ENCODE assay signal across 14 cellular contexts in the genomic region with DNA sequence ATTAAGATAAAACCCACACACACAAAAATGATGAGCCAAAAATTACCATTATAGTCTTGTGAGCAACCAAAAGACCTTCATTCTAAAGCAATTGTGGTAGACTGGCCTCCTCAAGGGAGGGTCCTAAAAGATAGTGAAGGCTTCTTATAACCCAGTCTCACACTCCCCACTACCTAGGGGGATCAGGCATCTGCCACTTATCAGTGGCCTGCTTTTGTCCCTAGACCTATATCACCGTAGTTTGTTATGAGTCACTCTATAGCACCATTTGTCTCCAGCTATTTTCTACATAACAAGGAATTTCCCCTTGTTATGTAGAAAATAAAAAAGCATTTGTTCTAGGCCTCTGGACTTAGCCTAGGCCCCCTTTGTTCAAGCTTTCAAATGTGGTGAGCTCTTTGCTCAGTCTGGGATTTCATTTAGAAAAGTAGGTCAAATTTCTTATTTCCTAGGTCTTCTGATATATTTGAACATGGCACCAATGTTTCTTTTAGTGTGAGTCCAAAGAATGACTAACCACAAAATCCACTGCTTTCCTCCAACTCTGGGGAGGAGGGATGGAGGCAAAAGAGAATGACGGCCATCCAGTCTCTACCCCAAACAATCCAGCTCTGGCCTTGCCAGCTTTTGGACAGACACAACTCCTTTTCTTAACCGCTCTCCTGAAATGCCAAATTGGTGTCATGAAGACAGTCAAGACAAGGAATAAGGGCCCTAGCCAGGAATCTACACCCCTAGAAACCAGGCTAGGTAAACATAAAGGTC. TPM values are rescaled to one million over a fixed set of nuclear protein-coding genes. Genes with fewer than 3 reads are reported as not detected.
DNase-seq lines count a peak whose midpoint lies in the region; ATAC-seq and TF ChIP-seq lines count a peak whose summit lies in the region.
"Had no signal": no experiment of that assay in that cellular context is flagged by ENCODE, and none has a peak within 500 bp of the region (broad histone marks: within the 10 kb centered on the region; RNA-seq: fewer than 3 reads in every experiment).

No MANE protein-coding gene starts in this region.

- peak overlapping the region; percentile 79 for H3K27ac Mint-ChIP-seq in activated naive CD4-positive, alpha-beta T cell treated with anti-CD3 and anti-CD28 coated beads, Interleukin-2, amount 50 U/mL, for 24 hours
- H3K27ac Mint-ChIP-seq in stimulated activated naive B cell treated with anti-CD40 and anti-IgM and Interleukin-4, amounts not matched to agents 10 μg/mL and 1 μg/mL and 100 μg/mL, for 72 hours = peak overlapping the region; percentile 56
- H3K27ac Mint-ChIP-seq in Caco-2 (ENCODE audit: unreplicated experiment) = no peak overlapping the region

- no peaks in the 10 kb centered on the region for H3K27me3 Mint-ChIP-seq in activated naive CD4-positive, alpha-beta T cell treated with anti-CD3 and anti-CD28 coated beads, Interleukin-2, amount 50 U/mL, for 24 hours
- no peaks in the 10 kb centered on the region for H3K27me3 Mint-ChIP-seq in stimulated activated naive B cell treated with anti-CD40 and anti-IgM and Interleukin-4, amounts not matched to agents 10 μg/mL and 1 μg/mL and 100 μg/mL, for 72 hours
- H3K27me3 Mint-ChIP-seq in Caco-2 (ENCODE audit: insufficient read depth, unreplicated experiment) = no peaks in the 10 kb centered on the region

- peak overlapping the region in 4 of 5 donors; percentile 19 to 80 (median 66) for H3K27ac ChIP-seq in adrenal gland

- H3K36me3 ChIP-seq in adrenal gland (replicated peaks in 1 of 2) (peaks cover 0 to 68% of the 10 kb centered on the region in 2 donors), Caco-2 (ENCODE audit: control insufficient read depth, insufficient read depth, low read length) (peaks cover 4% of the 10 kb centered on the region)

- no peak for TF ChIP-seq POLR2A in adrenal gland (IDR thresholded peaks at IDR 0.05)

- no peak overlapping the region for H3K4me3 Mint-ChIP-seq in activated naive CD4-positive, alpha-beta T cell treated with anti-CD3 and anti-CD28 coated beads, Interleukin-2, amount 50 U/mL, for 24 hours
- H3K4me3 Mint-ChIP-seq in stimulated activated naive B cell treated with anti-CD40 and anti-IgM and Interleukin-4, amounts not matched to agents 10 μg/mL and 1 μg/mL and 100 μg/mL, for 72 hours = no peak overlapping the region
- no peak overlapping the region for H3K4me3 Mint-ChIP-seq in Caco-2 (ENCODE audit: unreplicated experiment)

- TF ChIP-seq CTCF in adrenal gland (IDR thresholded peaks at IDR 0.05) (no peak), Caco-2 (IDR thresholded peaks at IDR 0.05; ENCODE audit: insufficient read depth in 1 of 2, low read depth in 1 of 2, low read length in 1 of 2, severe bottlenecking in 1 of 2, unreplicated experiment in 1 of 2) (no peak)

- no peak for ATAC-seq in stimulated activated naive B cell treated with anti-CD40 and anti-IgM and Interleukin-4, amounts not matched to agents 10 μg/mL and 1 μg/mL and 100 μg/mL, for 72 hours (replicated peaks)
- ATAC-seq in HG03342 (IDR thresholded peaks at IDR 0.05; ENCODE audit: unreplicated experiment) = no peak
- ATAC-seq: HCT116 had no signal

- H3K9me3 ChIP-seq in adrenal gland (replicated peaks in 1 of 3) = no peaks in the 10 kb centered on the region
- no peaks in the 10 kb centered on the region for H3K9me3 ChIP-seq in Caco-2
- H3K9me3 ChIP-seq: pancreas had no signal

- no peaks in the 10 kb centered on the region for H3K9me3 Mint-ChIP-seq in activated naive CD4-positive, alpha-beta T cell treated with anti-CD3 and anti-CD28 coated beads, Interleukin-2, amount 50 U/mL, for 24 hours
- H3K9me3 Mint-ChIP-seq in stimulated activated naive B cell treated with anti-CD40 and anti-IgM and Interleukin-4, amounts not matched to agents 10 μg/mL and 1 μg/mL and 100 μg/mL, for 72 hours = no peaks in the 10 kb centered on the region
- no peaks in the 10 kb centered on the region for H3K9me3 Mint-ChIP-seq in Caco-2 (ENCODE audit: unreplicated experiment)

- no peak for DNase-seq in activated naive CD4-positive, alpha-beta T cell (lab: John Stamatoyannopoulos, UW)
- DNase-seq in adrenal gland = peak in 2 of 7 donors; percentile 21 to 38
- peak; percentile 52 for DNase-seq in globus pallidus (ENCODE audit: low spot score)
- no peak for DNase-seq in stimulated activated naive B cell treated with anti-CD40 and anti-IgM and Interleukin-4, amounts not matched to agents 10 μg/mL and 1 μg/mL and 100 μg/mL, for 72 hours
- no peak for DNase-seq in COLO668 (lab: John Stamatoyannopoulos, UW; ENCODE audit: unreplicated experiment)
- no peak for DNase-seq in Caco-2
- DNase-seq: cortex of kidney; NCI-H1436; NCI-H510A treated with DMSO at 0.1 percent for 48 hours; pancreas; stimulated activated CD4-positive, alpha-beta T cell treated with anti-CD3 and anti-CD28 coated beads, Interleukin-1b, Interleukin-23, amount 100 ng/mL, for 48 hours had no signal

- peaks cover 17% of the 10 kb centered on the region for H3K36me3 Mint-ChIP-seq in activated naive CD4-positive, alpha-beta T cell treated with anti-CD3 and anti-CD28 coated beads, Interleukin-2, amount 50 U/mL, for 24 hours
- H3K36me3 Mint-ChIP-seq in stimulated activated naive B cell treated with anti-CD40 and anti-IgM and Interleukin-4, amounts not matched to agents 10 μg/mL and 1 μg/mL and 100 μg/mL, for 72 hours = peaks cover 42 to 48% of the 10 kb centered on the region in 2 donors
- H3K36me3 Mint-ChIP-seq in Caco-2 (ENCODE audit: insufficient read depth, unreplicated experiment) = peaks cover 69% of the 10 kb centered on the region

- H3K27me3 ChIP-seq in adrenal gland (no peaks in the 10 kb centered on the region), Caco-2 (replicated peaks; ENCODE audit: control insufficient read depth, insufficient read depth, low read length) (no peaks in the 10 kb centered on the region)
- H3K27me3 ChIP-seq: pancreas had no signal

- peaks cover 66% of the 10 kb centered on the region for H3K4me1 Mint-ChIP-seq in activated naive CD4-positive, alpha-beta T cell treated with anti-CD3 and anti-CD28 coated beads, Interleukin-2, amount 50 U/mL, for 24 hours
- peaks cover 19 to 54% of the 10 kb centered on the region in 2 donors for H3K4me1 Mint-ChIP-seq in stimulated activated naive B cell treated with anti-CD40 and anti-IgM and Interleukin-4, amounts not matched to agents 10 μg/mL and 1 μg/mL and 100 μg/mL, for 72 hours
- H3K4me1 Mint-ChIP-seq in Caco-2 (ENCODE audit: low read depth, unreplicated experiment) = no peaks in the 10 kb centered on the region

- intact Hi-C loops in adrenal gland (cut with DNase I) (no loop called here), Caco-2 (cut with micrococcal nuclease; ENCODE audit: unreplicated experiment) (no loop called here)

- CTCF ChIA-PET in Caco-2 (lab: Charles Lee) = no interaction called here

- BruUV-seq in Caco-2 (replicated peaks; lab: Mats Ljungman, UMichigan) = no TSS peak

- POLR2A ChIA-PET in Caco-2 (lab: Charles Lee) = no interaction called here

- whole genome bisulfite sequencing in adrenal gland, 4 donors = 25 to 47% (median 42%) methylated on average over 3 of the region's 3 CpGs

- H3K4me1 ChIP-seq in adrenal gland (replicated peaks in 1 of 2) (peaks cover 9 to 34% of the 10 kb centered on the region in 2 donors), Caco-2 (no peaks in the 10 kb centered on the region)
- H3K4me1 ChIP-seq: pancreas had no signal

- H3K4me3 ChIP-seq in adrenal gland (no peak overlapping the region), Caco-2 (ENCODE audit: low read depth, low read length) (no peak overlapping the region)
- H3K4me3 ChIP-seq: pancreas had no signal

RNA-seq across cellular contexts. Expression of gene ADAR, which starts 8.9 kb away (rescaled TPM):
- total RNA-seq in adrenal gland = 100 to 1,000 TPM; 100 to 160 (median 127) TPM
- 100 to 1,000 TPM in 1 of 3 donors, 10 to 100 TPM in 2; 18.5 to 123 (median 30.0) TPM for polyA plus RNA-seq in adrenal gland
- total RNA-seq in Caco-2 (2022) = 178 and 190 TPM in 2 replicates

RNA-seq across cellular contexts. Expression of gene CHRNB2, which starts 31.5 kb away (rescaled TPM):
- total RNA-seq in adrenal gland = 1 to 10 TPM in 3 of 8 donors, under 1 TPM in 5; 0.06 to 2.2 (median 0.51) TPM
- 1 to 10 TPM in 2 of 3 donors, under 1 TPM in 1; 0.37 to 1.9 (median 1.6) TPM for polyA plus RNA-seq in adrenal gland
- 0.09 TPM in 1 of 2 replicates, not detected in the other for total RNA-seq in Caco-2 (2022)

RNA-seq across cellular contexts. Expression of gene UBE2Q1, which starts 40.6 kb away (rescaled TPM):
- total RNA-seq in adrenal gland = 100 to 1,000 TPM in 2 of 8 donors, 10 to 100 TPM in 6; 15.7 to 102 (median 54.2) TPM
- polyA plus RNA-seq in adrenal gland = 10 to 100 TPM; 31.1 to 83.8 (median 33.2) TPM
- 92.2 and 93.2 TPM in 2 replicates for total RNA-seq in Caco-2 (2022)
